17 cellular contexts compared by ENCODE assay signal in the genomic region with DNA sequence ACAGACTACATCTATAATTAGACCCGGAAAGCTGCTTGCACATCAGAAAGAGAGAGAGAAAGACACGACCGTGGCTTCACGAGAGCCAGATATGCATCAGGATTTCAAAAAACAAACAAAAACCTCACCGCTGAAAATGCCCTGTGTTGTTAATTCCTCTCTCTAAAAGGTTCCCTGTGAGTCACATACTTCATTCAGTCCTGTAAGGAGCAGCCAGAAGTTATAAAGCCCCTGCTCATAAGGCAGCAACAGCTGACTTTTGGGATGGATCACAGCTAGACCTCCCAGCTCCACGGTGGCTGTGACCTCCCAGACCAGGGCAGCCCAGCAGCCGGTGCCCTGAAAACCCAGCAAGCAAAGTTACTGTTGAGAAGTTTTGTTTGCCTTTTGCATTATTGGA.
DNase-seq lines count a peak whose midpoint lies in the region; TF ChIP-seq lines count a peak whose summit lies in the region.
"Had no signal": no experiment of that assay in that cellular context is flagged by ENCODE, and none has a peak within 500 bp of the region (broad histone marks: within the 10 kb centered on the region; RNA-seq: fewer than 3 reads in every experiment).

No MANE protein-coding gene starts in this region.

- peaks cover 2% of the 10 kb centered on the region for H3K9me3 ChIP-seq in adipocyte (ENCODE audit: control insufficient read depth, low read length)
- H3K9me3 ChIP-seq: esophagus squamous epithelium, thoracic aorta had no signal

- TF ChIP-seq CTCF in dorsolateral prefrontal cortex (IDR thresholded peaks at IDR 0.05 in 54 of 56, conservative IDR thresholded peaks at IDR 0.05 in 2 of 56; ENCODE audit: low read depth in 1 of 56, partially characterized antibody in 56 of 56), result no peak

- no peak overlapping the region for H3K4me3 ChIP-seq in adipocyte (ENCODE audit: low read length)
- H3K4me3 ChIP-seq in dorsolateral prefrontal cortex, result no peak overlapping the region
- H3K4me3 ChIP-seq: esophagus squamous epithelium, thoracic aorta had no signal

- intact Hi-C loops in dorsolateral prefrontal cortex (cut with DNase I), result no loop called here

- H3K4me1 ChIP-seq in adipocyte (ENCODE audit: control insufficient read depth, insufficient read depth, low read length), result no peaks in the 10 kb centered on the region

- no peak overlapping the region for H3K9ac ChIP-seq in adipocyte (ENCODE audit: low read length)

- peak overlapping the region in 1 of 59 donors; percentile 3 for H3K27ac ChIP-seq in dorsolateral prefrontal cortex
- H3K27ac ChIP-seq: esophagus squamous epithelium had no signal

- no peaks in the 10 kb centered on the region for H3K36me3 ChIP-seq in adipocyte (ENCODE audit: control insufficient read depth, insufficient read depth, low read length, severe bottlenecking)
- H3K36me3 ChIP-seq: esophagus squamous epithelium, thoracic aorta had no signal

- H3K27me3 ChIP-seq in adipocyte (replicated peaks; ENCODE audit: control insufficient read depth, insufficient read depth, low read length), result peaks cover 70% of the 10 kb centered on the region
- H3K27me3 ChIP-seq in dorsolateral prefrontal cortex, result peaks cover 0 to 74% (median 12%) of the 10 kb centered on the region in 45 donors

- DNase-seq in COLO829 (ENCODE audit: low spot score), result peak; percentile 8
- DNase-seq in GM04503 (ENCODE audit: low read depth), result peak; percentile 4
- peak; percentile 35 for DNase-seq in adipocyte (ENCODE audit: low read depth)
- peak; percentile 49 for DNase-seq in myocyte (ENCODE audit: low read depth)
- DNase-seq in T-helper 9 cell, result no peak
- DNase-seq in dorsolateral prefrontal cortex, result no peak
- DNase-seq in GF-D8 (lab: John Stamatoyannopoulos, UW), result no peak
- DNase-seq: activated CD4-positive, CD25-positive, alpha-beta regulatory T cell treated with anti-CD3 and anti-CD28 coated beads, Interleukin-2, amount 50 U/mL, for 72 hours; activated effector memory CD4-positive, alpha-beta T cell treated with Interleukin-2 at 50 U/mL for 16 hours; effector memory CD4-positive, alpha-beta T cell; esophagus squamous epithelium; left ventricle myocardium superior; NCI-H1105 treated with DMSO at 0.1 percent for 48 hours; NCI-H748 treated with DMSO at 0.1 percent for 48 hours; occipital lobe; OCI-M1 had no signal

Comparison
In these comparisons a context has a peak if more than half of its experiments do, and no peak if none do; other contexts are left out.
1. DNase-seq: peak in COLO829 (single experiment), GM04503 (single experiment), adipocyte (single experiment) and myocyte (single experiment); none in T-helper 9 cell (single experiment), dorsolateral prefrontal cortex (0 of 10) and GF-D8 (single experiment).